Comparison of ENCODE assay signal across 31 cellular contexts in genomic region chr6:20274115-20274514, GRCh38.
"Had no signal": no experiment of that assay in that cellular context is flagged by ENCODE, and none has a peak within 500 bp of the region (broad histone marks: within the 10 kb centered on the region; RNA-seq: fewer than 3 reads in every experiment).

No MANE protein-coding gene starts in this region.

- H3K4me3 Mint-ChIP-seq: activated B cell treated with CpG ODN at 0.5 μM for 24 hours; activated CD4-positive, alpha-beta memory T cell treated with anti-CD3 and anti-CD28 coated beads, Interleukin-2, amount 10 ng/mL, durations not matched to agents 7 days and 5 days; activated CD4-positive, alpha-beta T cell treated with anti-CD3 and anti-CD28 coated beads for 36 hours; activated CD4-positive, alpha-beta T cell treated with anti-CD3 and anti-CD28 coated beads, Interleukin-2, amount 10 ng/mL, durations not matched to agents 7 days and 5 days; activated naive CD8-positive, alpha-beta T cell; activated T-cell treated with anti-CD3 and anti-CD28 coated beads, Interleukin-2, amount 50 U/mL, for 4 hours; activated T-helper 17 cell treated with anti-CD3 and anti-CD28 coated beads, Interleukin-2, amount 50 U/mL, for 72 hours; central memory CD8-positive, alpha-beta T cell; dendritic cell treated with granulocyte-macrophage colony-stimulating factor and Interleukin-4, amounts not matched to agents 40 ng/mL and 50 ng/mL, for 4 days; T-helper 17 cell; T-helper 2 cell treated with Interferon-gamma antibody and Interleukin-4, amounts not matched to agents 5 μg/mL and 100 μg/mL, for 36 hours had no signal

- H3K4me1 Mint-ChIP-seq: activated B cell treated with CpG ODN at 0.5 μM for 24 hours; activated CD4-positive, alpha-beta memory T cell treated with anti-CD3 and anti-CD28 coated beads, Interleukin-2, amount 10 ng/mL, durations not matched to agents 7 days and 5 days; activated CD4-positive, alpha-beta T cell treated with anti-CD3 and anti-CD28 coated beads for 36 hours; activated CD4-positive, alpha-beta T cell treated with anti-CD3 and anti-CD28 coated beads, Interleukin-2, amount 10 ng/mL, durations not matched to agents 7 days and 5 days; activated T-helper 17 cell treated with anti-CD3 and anti-CD28 coated beads, Interleukin-2, amount 50 U/mL, for 72 hours; central memory CD8-positive, alpha-beta T cell had no signal

- H3K27me3 Mint-ChIP-seq: dendritic cell treated with granulocyte-macrophage colony-stimulating factor and Interleukin-4, amounts not matched to agents 40 ng/mL and 50 ng/mL, for 4 days had no signal

- H3K9me3 Mint-ChIP-seq: activated B cell treated with CpG ODN at 0.5 μM for 24 hours; activated CD4-positive, alpha-beta memory T cell treated with anti-CD3 and anti-CD28 coated beads, Interleukin-2, amount 10 ng/mL, durations not matched to agents 7 days and 5 days; activated CD4-positive, alpha-beta T cell treated with anti-CD3 and anti-CD28 coated beads, Interleukin-2, amount 10 ng/mL, durations not matched to agents 7 days and 5 days; activated T-cell treated with anti-CD3 and anti-CD28 coated beads, Interleukin-2, amount 50 U/mL, for 4 hours; activated T-helper 17 cell treated with anti-CD3 and anti-CD28 coated beads, Interleukin-2, amount 50 U/mL, for 72 hours; central memory CD8-positive, alpha-beta T cell; dendritic cell treated with granulocyte-macrophage colony-stimulating factor and Interleukin-4, amounts not matched to agents 40 ng/mL and 50 ng/mL, for 4 days; T-helper 2 cell treated with Interferon-gamma antibody and Interleukin-4, amounts not matched to agents 5 μg/mL and 100 μg/mL, for 36 hours had no signal

- H3K27me3 ChIP-seq: foreskin keratinocyte had no signal

- DNase-seq: activated B cell treated with CpG ODN at 0.5 μM for 24 hours; activated CD4-positive, alpha-beta memory T cell treated with anti-CD3 and anti-CD28 coated beads, Interleukin-2, amount 10 ng/mL, durations not matched to agents 7 days and 5 days; activated CD4-positive, alpha-beta T cell treated with anti-CD3 and anti-CD28 coated beads for 36 hours; activated CD4-positive, alpha-beta T cell treated with anti-CD3 and anti-CD28 coated beads, Interleukin-2, amount 10 ng/mL, durations not matched to agents 7 days and 5 days; activated CD4-positive, alpha-beta T cell treated with anti-CD3 and anti-CD28 coated beads, Interleukin-2, amount 50 U/mL, for 4 hours; activated CD8-positive, alpha-beta memory T cell treated with anti-CD3 and anti-CD28 coated beads for 24 hours; activated effector memory CD4-positive, alpha-beta T cell treated with Interleukin-2 at 50 U/mL for 16 hours; activated gamma-delta T cell treated with Interleukin-2 at 50 U/mL for 16 hours; activated naive CD4-positive, alpha-beta T cell treated with anti-CD3 and anti-CD28 coated beads, Interleukin-2, amount 50 U/mL, for 16 hours; activated naive CD4-positive, alpha-beta T cell treated with Interleukin-2 at 50 U/mL for 16 hours; activated T-cell treated with anti-CD3 and anti-CD28 coated beads, Interleukin-2, amount 50 U/mL, for 4 hours; amniotic stem cell; anterior cingulate cortex; brain microvascular endothelial cell; dorsolateral prefrontal cortex; effector memory CD4-positive, alpha-beta T cell; erythroblast; foreskin keratinocyte; gastrocnemius medialis; glutamatergic neuron; T-helper 1 cell; T-helper 17 cell; T1000; WERI-Rb-1 had no signal

- H3K27ac Mint-ChIP-seq: activated B cell treated with CpG ODN at 0.5 μM for 24 hours; activated CD4-positive, alpha-beta memory T cell treated with anti-CD3 and anti-CD28 coated beads, Interleukin-2, amount 10 ng/mL, durations not matched to agents 7 days and 5 days; activated CD4-positive, alpha-beta T cell treated with anti-CD3 and anti-CD28 coated beads for 36 hours; activated CD4-positive, alpha-beta T cell treated with anti-CD3 and anti-CD28 coated beads, Interleukin-2, amount 10 ng/mL, durations not matched to agents 7 days and 5 days; activated naive CD8-positive, alpha-beta T cell; activated T-helper 17 cell treated with anti-CD3 and anti-CD28 coated beads, Interleukin-2, amount 50 U/mL, for 72 hours; dendritic cell treated with granulocyte-macrophage colony-stimulating factor and Interleukin-4, amounts not matched to agents 40 ng/mL and 50 ng/mL, for 4 days; T-helper 17 cell; T-helper 2 cell treated with Interferon-gamma antibody and Interleukin-4, amounts not matched to agents 5 μg/mL and 100 μg/mL, for 36 hours had no signal

- H3K4me1 ChIP-seq: esophagus muscularis mucosa, foreskin keratinocyte, gastrocnemius medialis had no signal

- H3K9me3 ChIP-seq: gastrocnemius medialis had no signal

- H3K36me3 Mint-ChIP-seq: activated naive CD8-positive, alpha-beta T cell had no signal

- H3K36me3 ChIP-seq: brain microvascular endothelial cell, esophagus muscularis mucosa, gastrocnemius medialis, WERI-Rb-1 had no signal

- H3K4me3 ChIP-seq: coronary artery, dorsolateral prefrontal cortex, esophagus muscularis mucosa, gastrocnemius medialis had no signal

- H3K27ac ChIP-seq: brain microvascular endothelial cell, coronary artery, dorsolateral prefrontal cortex, esophagus muscularis mucosa, foreskin keratinocyte, gastrocnemius medialis, WERI-Rb-1 had no signal
